Comparison of ENCODE assay signal across 1 cellular context in genomic region chr17:55284001-55284884, GRCh38.
TF ChIP-seq lines count a peak whose summit lies in the region.

No MANE protein-coding gene starts in this region.

TF ChIP-seq in HepG2, 621 proteins besides CTCF, POLR2A, EP300 and RAD21 (continued from another document and continues in another):
- TF ChIP-seq ZNF710 (CRISPR knock-in tag; IDR thresholded peaks at IDR 0.05; ENCODE audit: borderline replicate concordance), result peak; percentile 81
- TF ChIP-seq ZEB1 (IDR thresholded peaks at IDR 0.05; ENCODE audit: insufficient replicate concordance, low read depth), result peak; percentile 95
- no peak for TF ChIP-seq ZNF280B (CRISPR knock-in tag; IDR thresholded peaks at IDR 0.05; ENCODE audit: borderline replicate concordance)
- 0 out of 2 replicates have a peak, but pooled peaks have one; percentile 22 for TF ChIP-seq ZNF256 (CRISPR knock-in tag; conservative IDR thresholded peaks at IDR 0.05)
- peak; percentile 97 for TF ChIP-seq ZGPAT (CRISPR knock-in tag; IDR thresholded peaks at IDR 0.05)
- TF ChIP-seq MNT (IDR thresholded peaks at IDR 0.05), result no peak
- no peak for TF ChIP-seq YY1 (IDR thresholded peaks at IDR 0.05; ENCODE audit: insufficient read depth, insufficient replicate concordance, low read depth, low read length)
- no peak for TF ChIP-seq ZNF296 (CRISPR knock-in tag; conservative IDR thresholded peaks at IDR 0.05)
- peak; percentile 82; the same call in 1 of the 2 replicates for TF ChIP-seq ZNF329 (CRISPR knock-in tag; IDR thresholded peaks at IDR 0.05; ENCODE audit: low read depth)
- peak; percentile 91; the same call in 1 of the 2 replicates for TF ChIP-seq IKZF5 (CRISPR knock-in tag; IDR thresholded peaks at IDR 0.05)
- TF ChIP-seq ASH2L (IDR thresholded peaks at IDR 0.05; ENCODE audit: insufficient read length, low read depth, low read length), result peak; percentile 61
- TF ChIP-seq NCOA5 (CRISPR knock-in tag; IDR thresholded peaks at IDR 0.05), result no peak
- TF ChIP-seq CSRNP1 (CRISPR knock-in tag; IDR thresholded peaks at IDR 0.05), result peak; percentile 45; the same call in 1 of the 2 replicates
- TF ChIP-seq RERE (CRISPR knock-in tag; IDR thresholded peaks at IDR 0.05; ENCODE audit: low read depth), result peak; percentile 85
- 0 out of 2 replicates have a peak, but pooled peaks have one; percentile 29 for TF ChIP-seq DMAP1 (CRISPR knock-in tag; IDR thresholded peaks at IDR 0.05)
- TF ChIP-seq TEAD2 (CRISPR knock-in tag; IDR thresholded peaks at IDR 0.05), result no peak
- peak; percentile 8; the same call in 1 of the 2 replicates for TF ChIP-seq DNMT3B (CRISPR knock-in tag; conservative IDR thresholded peaks at IDR 0.05)
- TF ChIP-seq ZNF850 (CRISPR knock-in tag; conservative IDR thresholded peaks at IDR 0.05), result no peak
- peak; percentile 68; the same call in 1 of the 2 replicates for TF ChIP-seq KAT7 (CRISPR knock-in tag; IDR thresholded peaks at IDR 0.05; ENCODE audit: borderline replicate concordance)
- TF ChIP-seq CBX5 (CRISPR knock-in tag; IDR thresholded peaks at IDR 0.05; ENCODE audit: borderline replicate concordance), result peak; percentile 89; the same call in 1 of the 2 replicates
- TF ChIP-seq ZNF782 (CRISPR knock-in tag; IDR thresholded peaks at IDR 0.05; ENCODE audit: borderline replicate concordance), result peak; percentile 85
- TF ChIP-seq STAT5B (CRISPR knock-in tag; IDR thresholded peaks at IDR 0.05), result peak; percentile 72; the same call in 1 of the 2 replicates
- TF ChIP-seq ZSCAN5A (CRISPR knock-in tag; IDR thresholded peaks at IDR 0.05; ENCODE audit: borderline replicate concordance), result peak; percentile 21; the same call in 1 of the 2 replicates
- peak; percentile 41; the same call in 1 of the 2 replicates for TF ChIP-seq ZNF704 (CRISPR knock-in tag; IDR thresholded peaks at IDR 0.05; ENCODE audit: borderline replicate concordance)
- 0 out of 2 replicates have a peak, but pooled peaks have one; percentile 69 for TF ChIP-seq NAIF1 (CRISPR knock-in tag; IDR thresholded peaks at IDR 0.05; ENCODE audit: borderline replicate concordance)
- TF ChIP-seq NFE2L2 (IDR thresholded peaks at IDR 0.05; ENCODE audit: low read length), result no peak
- no peak for TF ChIP-seq SP2 (CRISPR knock-in tag; IDR thresholded peaks at IDR 0.05)
- peak; percentile 99 for TF ChIP-seq CEBPB (IDR thresholded peaks at IDR 0.05; ENCODE audit: borderline replicate concordance, low read depth, low read length)
- TF ChIP-seq ARID5B (CRISPR knock-in tag; IDR thresholded peaks at IDR 0.05), result peak; percentile 95
- TF ChIP-seq MAZ (IDR thresholded peaks at IDR 0.05; ENCODE audit: borderline replicate concordance, low read depth, low read length), result 0 out of 2 replicates have a peak, but pooled peaks have one; percentile 12
- TF ChIP-seq MAZ (CRISPR knock-in tag; IDR thresholded peaks at IDR 0.05; ENCODE audit: low read depth), result peak; percentile 91
- 0 out of 2 replicates have a peak, but pooled peaks have one; percentile 35 for TF ChIP-seq RORA (CRISPR knock-in tag; IDR thresholded peaks at IDR 0.05)
- TF ChIP-seq ZNF225 (CRISPR knock-in tag; IDR thresholded peaks at IDR 0.05), result peak; percentile 32; the same call in 1 of the 2 replicates
- TF ChIP-seq ZNF7 (CRISPR knock-in tag; IDR thresholded peaks at IDR 0.05), result peak; percentile 97
